In the genomic region with DNA sequence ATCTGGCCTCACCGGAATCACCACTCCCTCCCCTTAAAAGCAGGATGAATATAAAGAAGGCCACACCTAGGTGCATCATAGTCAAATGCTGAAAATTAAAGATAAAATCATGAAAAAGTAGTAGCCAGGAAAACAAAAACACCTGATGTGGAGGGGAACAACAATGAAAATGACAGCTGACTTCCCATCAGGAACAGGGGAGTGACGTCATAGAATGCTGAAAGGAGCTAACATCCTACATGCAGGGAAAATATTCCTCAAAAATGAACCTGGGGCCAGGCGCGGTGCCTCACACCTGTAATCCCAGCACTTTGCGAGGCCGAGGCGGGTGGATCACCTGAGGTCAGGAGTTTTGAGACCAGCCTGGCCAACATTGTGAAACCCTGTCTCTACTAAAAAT, we compare ENCODE assay signal across 18 cellular contexts.
"Had no signal": no experiment of that assay in that cellular context is flagged by ENCODE, and none has a peak within 500 bp of the region (broad histone marks: within the 10 kb centered on the region; RNA-seq: fewer than 3 reads in every experiment).

No MANE protein-coding gene starts in this region.

- DNase-seq: activated CD4-positive, alpha-beta T cell treated with anti-CD3 and anti-CD28 coated beads for 4 hours; activated CD8-positive, alpha-beta memory T cell treated with anti-CD3 and anti-CD28 coated beads, Interleukin-2, amount 10 ng/mL, durations not matched to agents 7 days and 5 days; activated gamma-delta T cell; activated naive CD4-positive, alpha-beta T cell treated with anti-CD3 and anti-CD28 coated beads, Interleukin-2, amount 10 ng/mL, durations not matched to agents 7 days and 5 days; activated naive CD8-positive, alpha-beta T cell treated with anti-CD3 and anti-CD28 coated beads, Interleukin-2, amount 10 ng/mL, durations not matched to agents 7 days and 5 days; activated T-cell treated with anti-CD3 and anti-CD28 coated beads, Interleukin-2, amount 50 U/mL, for 48 hours; Kasumi-1; KBM-7; NCI-H1436 treated with DMSO at 0.1 percent for 48 hours; NCI-H187; NCI-H2081 treated with DMSO at 0.1 percent for 48 hours; NCI-H226; NCI-H526; Peyer's patch had no signal

- H3K27ac Mint-ChIP-seq: activated CD8-positive, alpha-beta memory T cell treated with anti-CD3 and anti-CD28 coated beads, Interleukin-2, amount 10 ng/mL, durations not matched to agents 7 days and 5 days; activated naive CD8-positive, alpha-beta T cell treated with anti-CD3 and anti-CD28 coated beads, Interleukin-2, amount 10 ng/mL, durations not matched to agents 7 days and 5 days; T-helper 1 cell treated with Interleukin-12 subunit alpha and Interleukin-12 subunit beta and Interleukin-4 antibody, amounts not matched to agents 30 μg/mL and 1 μg/mL, for 36 hours had no signal

- H3K36me3 ChIP-seq: adrenal gland, Peyer's patch had no signal

- H3K4me3 ChIP-seq: adrenal gland, Peyer's patch had no signal

- H3K9me3 ChIP-seq: adrenal gland, Peyer's patch had no signal

- H3K4me1 ChIP-seq: adrenal gland had no signal

- H3K4me3 Mint-ChIP-seq: activated CD8-positive, alpha-beta memory T cell treated with anti-CD3 and anti-CD28 coated beads, Interleukin-2, amount 10 ng/mL, durations not matched to agents 7 days and 5 days; activated naive CD4-positive, alpha-beta T cell treated with anti-CD3 and anti-CD28 coated beads, Interleukin-2, amount 10 ng/mL, durations not matched to agents 7 days and 5 days; activated naive CD8-positive, alpha-beta T cell treated with anti-CD3 and anti-CD28 coated beads, Interleukin-2, amount 10 ng/mL, durations not matched to agents 7 days and 5 days; activated T-helper 17 cell treated with anti-CD3 and anti-CD28 coated beads, Interleukin-2, amount 50 U/mL, for 72 hours; T-helper 1 cell treated with Interleukin-12 subunit alpha and Interleukin-12 subunit beta and Interleukin-4 antibody, amounts not matched to agents 30 μg/mL and 1 μg/mL, for 36 hours had no signal

- H3K27me3 ChIP-seq: adrenal gland, Peyer's patch had no signal

- H3K27me3 Mint-ChIP-seq: activated CD8-positive, alpha-beta memory T cell treated with anti-CD3 and anti-CD28 coated beads, Interleukin-2, amount 10 ng/mL, durations not matched to agents 7 days and 5 days; activated T-helper 17 cell treated with anti-CD3 and anti-CD28 coated beads, Interleukin-2, amount 50 U/mL, for 72 hours had no signal

- H3K9me3 Mint-ChIP-seq: activated naive CD4-positive, alpha-beta T cell treated with anti-CD3 and anti-CD28 coated beads, Interleukin-2, amount 10 ng/mL, durations not matched to agents 7 days and 5 days; activated naive CD8-positive, alpha-beta T cell treated with anti-CD3 and anti-CD28 coated beads, Interleukin-2, amount 10 ng/mL, durations not matched to agents 7 days and 5 days; activated T-helper 17 cell treated with anti-CD3 and anti-CD28 coated beads, Interleukin-2, amount 50 U/mL, for 72 hours; T-helper 1 cell treated with Interleukin-12 subunit alpha and Interleukin-12 subunit beta and Interleukin-4 antibody, amounts not matched to agents 30 μg/mL and 1 μg/mL, for 36 hours had no signal

- ATAC-seq: activated CD4-positive, CD25-positive, alpha-beta regulatory T cell treated with anti-CD3 and anti-CD28 coated beads, Interleukin-2, amount 50 U/mL, for 24 hours; activated CD8-positive, alpha-beta memory T cell treated with anti-CD3 and anti-CD28 coated beads, Interleukin-2, amount 10 ng/mL, durations not matched to agents 7 days and 5 days; activated T-helper 17 cell treated with anti-CD3 and anti-CD28 coated beads, Interleukin-2, amount 50 U/mL, for 72 hours had no signal

- H3K27ac ChIP-seq: adrenal gland, Peyer's patch had no signal
